ENCODE assay signal across 20 cellular contexts in genomic region chr7:44231088-44231487, GRCh38. TPM values are rescaled to one million over a fixed set of nuclear protein-coding genes. Genes with fewer than 3 reads are reported as not detected.
DNase-seq lines count a peak whose midpoint lies in the region; ATAC-seq, FAIRE-seq and TF ChIP-seq lines count a peak whose summit lies in the region.
"Had no signal": no experiment of that assay in that cellular context is flagged by ENCODE, and none has a peak within 500 bp of the region (broad histone marks: within the 10 kb centered on the region; RNA-seq: fewer than 3 reads in every experiment).

No MANE protein-coding gene starts in this region.

- BruUV-seq in HepG2 (replicated peaks; lab: Mats Ljungman, UMichigan) = no TSS peak

- H3K4me1 ChIP-seq in HepG2 (ENCODE audit: insufficient read depth, low read length) (peaks cover 8% of the 10 kb centered on the region; the same call in 1 of the 2 replicates), right lobe of liver (no peaks in the 10 kb centered on the region), neural progenitor cell (peaks cover 3% of the 10 kb centered on the region)
- H3K4me1 ChIP-seq: A549 had no signal

- peak; percentile 41; the same call in 1 of the 2 replicates for TF ChIP-seq RAD21 in HepG2 (CRISPR knock-in tag; IDR thresholded peaks at IDR 0.05)

- no peak overlapping the region for H3K27ac ChIP-seq in HepG2 (ENCODE audit: extremely low read length, insufficient read depth, low read length)
- no peak overlapping the region for H3K27ac ChIP-seq in right lobe of liver
- peak overlapping the region; percentile 27; the same call in 1 of the 2 replicates for H3K27ac ChIP-seq in RWPE1
- no peak overlapping the region for H3K27ac ChIP-seq in neural progenitor cell
- H3K27ac ChIP-seq: A549, C4-2B had no signal

- POLR2A ChIA-PET in HepG2 (lab: Yijun Ruan, JAX) (no interaction called here), RWPE1 (lab: Yijun Ruan, JAX; ENCODE audit: low non-redundant PET) (no interaction called here)

- WGBS in HepG2 (ENCODE audit: low lambda C conversion rate) = no CpG with 5 or more reads among the region's 12 CpGs
- no CpG with 5 or more reads among the region's 12 CpGs for WGBS in right lobe of liver (ENCODE audit: insufficient coverage, low coverage, low lambda C conversion rate, missing lambda C conversion rate)

- no peak for TF ChIP-seq POLR2A in HepG2 (IDR thresholded peaks at IDR 0.05; ENCODE audit: insufficient read depth in 1 of 2, low read depth in 2 of 2, low read length in 2 of 2)
- TF ChIP-seq POLR2A in right lobe of liver (IDR thresholded peaks at IDR 0.05) = no peak

- H4K20me1 ChIP-seq in HepG2 (ENCODE audit: insufficient read depth, low read length) = no peaks in the 10 kb centered on the region
- no peaks in the 10 kb centered on the region for H4K20me1 ChIP-seq in neural progenitor cell (ENCODE audit: low read depth)

- H3K27ac Mint-ChIP-seq in neural progenitor cell = peak overlapping the region; percentile 60
- H3K27ac Mint-ChIP-seq: CD8-positive, alpha-beta T cell; GM23338 had no signal

- CTCF ChIA-PET in HepG2 (lab: Yijun Ruan, JAX; ENCODE audit: low intra/inter-chr PET ratio, low total read pairs) = interaction anchor here (1.7 kb wide), 1 partner anchor 100 kb away, joined by 6 read pairs; no protein-coding TSS in a partner anchor
- CTCF ChIA-PET in RWPE1 (lab: Yijun Ruan, JAX) = interaction anchor here (0.6 to 0.7 kb wide), 2 partner anchors 50 to 77 kb away, joined by 3 to 4 read pairs; no protein-coding TSS in a partner anchor

- H3K9ac ChIP-seq in HepG2 (ENCODE audit: insufficient read depth, low read depth, low read length) = no peak overlapping the region
- no peak overlapping the region for H3K9ac ChIP-seq in neural progenitor cell

- in situ Hi-C loops in HepG2 (cut with HindIII; ENCODE audit: extremely low pct_ligation_motif_present, low pct_unique_long_range_greater_than_20kb) = no loop called here

- TF ChIP-seq EP300 in HepG2 (IDR thresholded peaks at IDR 0.05; ENCODE audit: low read depth in 2 of 2, low read length in 2 of 2) (no peak), HepG2 (CRISPR knock-in tag; IDR thresholded peaks at IDR 0.05; ENCODE audit: borderline replicate concordance) (no peak)

- H3F3A ChIP-seq in neural progenitor cell (ENCODE audit: low read depth) = no peaks in the 10 kb centered on the region

- no peak for FAIRE-seq in HepG2 (lab: Jason Lieb, UNC)
- FAIRE-seq: A549, D721Med, G401.6, GM12891 had no signal

- no peaks in the 10 kb centered on the region for H3K36me3 Mint-ChIP-seq in neural progenitor cell
- H3K36me3 Mint-ChIP-seq: CD8-positive, alpha-beta T cell had no signal

- H3K79me2 ChIP-seq in HepG2 (ENCODE audit: insufficient read depth, low read length) = no peaks in the 10 kb centered on the region
- H3K79me2 ChIP-seq in neural progenitor cell (ENCODE audit: low read depth) = no peaks in the 10 kb centered on the region

- H3K4me3 ChIP-seq in HepG2 (replicated peaks in 1 of 3; ENCODE audit: insufficient read depth in 1 of 3, low read depth in 2 of 3, low read length in 3 of 3) (no peak overlapping the region), right lobe of liver (no peak overlapping the region), neural progenitor cell (no peak overlapping the region)
- H3K4me3 ChIP-seq: A549, GM23338 had no signal

- H3K36me3 ChIP-seq in HepG2 (replicated peaks in 1 of 2; ENCODE audit: control insufficient read depth in 1 of 2, insufficient read depth in 2 of 2, low read length in 2 of 2) (no peaks in the 10 kb centered on the region), right lobe of liver (no peaks in the 10 kb centered on the region), neural progenitor cell (no peaks in the 10 kb centered on the region)
- H3K36me3 ChIP-seq: BE2C had no signal

- peak; percentile 20 for DNase-seq in HepG2 (ENCODE audit: low spot score)
- no peak for DNase-seq in right lobe of liver
- DNase-seq in RWPE1 (ENCODE audit: low spot score) = no peak
- no peak for DNase-seq in neural progenitor cell (ENCODE audit: low spot score)
- no peak for DNase-seq in occipital lobe (lab: John Stamatoyannopoulos, UW)
- DNase-seq: BE2C, COR-L47, DMS153, DMS79 treated with DMSO at 0.1 percent for 48 hours, EL, H7, IMR-90 had no signal

- H3K27me3 Mint-ChIP-seq in neural progenitor cell (ENCODE audit: insufficient read depth, low read depth) = peaks cover 5% of the 10 kb centered on the region

- TF ChIP-seq CTCF in HepG2 (CRISPR knock-in tag; IDR thresholded peaks at IDR 0.05) (peak; percentile 62), right lobe of liver (IDR thresholded peaks at IDR 0.05) (no peak), RWPE1 (conservative IDR thresholded peaks at IDR 0.05; ENCODE audit: low read depth) (no peak), neural progenitor cell (IDR thresholded peaks at IDR 0.05) (no peak)

- peaks cover 4% of the 10 kb centered on the region for H3K4me1 Mint-ChIP-seq in neural progenitor cell

- H3K9me3 Mint-ChIP-seq in neural progenitor cell = no peaks in the 10 kb centered on the region
- H3K9me3 Mint-ChIP-seq: CD8-positive, alpha-beta T cell; GM23338 had no signal

- no peak overlapping the region for H3K4me3 Mint-ChIP-seq in neural progenitor cell
- H3K4me3 Mint-ChIP-seq: CD8-positive, alpha-beta T cell; GM23338 had no signal

- H3K9me3 ChIP-seq in HepG2 (ENCODE audit: low read length) = no peaks in the 10 kb centered on the region
- no peaks in the 10 kb centered on the region for H3K9me3 ChIP-seq in right lobe of liver
- no peaks in the 10 kb centered on the region for H3K9me3 ChIP-seq in neural progenitor cell (ENCODE audit: low read depth)
- H3K9me3 ChIP-seq: A549, BE2C had no signal

- H3K4me2 ChIP-seq in HepG2 (ENCODE audit: low read depth, low read length) = 0 out of 2 replicates have a peak overlapping the region, but pooled peaks have one; percentile 7
- no peak overlapping the region for H3K4me2 ChIP-seq in neural progenitor cell
- H3K4me2 ChIP-seq: A549, GM23338 had no signal

- no peak overlapping the region for H2AFZ ChIP-seq in HepG2 (ENCODE audit: low read length)
- H2AFZ ChIP-seq in neural progenitor cell (replicated peaks) = no peak overlapping the region
- H2AFZ ChIP-seq: GM23338 had no signal

- H3K27me3 ChIP-seq in HepG2 (ENCODE audit: control insufficient read depth in 1 of 2, insufficient read depth in 2 of 2, low read length in 2 of 2) (peaks cover 12 to 74% of the 10 kb centered on the region in 2 experiments; a peak in 4 of 5 replicates), right lobe of liver (no peaks in the 10 kb centered on the region), neural progenitor cell (no peaks in the 10 kb centered on the region)
- H3K27me3 ChIP-seq: BE2C had no signal

- peak; percentile 83 for ATAC-seq in HepG2
- ATAC-seq in right lobe of liver = no peak
- no peak for ATAC-seq in GM19395 (IDR thresholded peaks at IDR 0.05; ENCODE audit: unreplicated experiment)
- ATAC-seq: CD8-positive, alpha-beta T cell; GM23338 had no signal

- intact Hi-C loops in HepG2 (cut with micrococcal nuclease; ENCODE audit: unreplicated experiment) (loop anchor here (1.0 kb wide), 1 partner anchor 28 kb away; no protein-coding TSS in a partner anchor), right lobe of liver (cut with DNase I) (no loop called here)

RNA-seq across cellular contexts. Expression of gene YKT6, which starts 30.3 kb away (rescaled TPM):
- total RNA-seq in HepG2 (2016; rRNA removed; fragmentation: Illumina TruSeq; extraction: Trizol) (52.2 and 59.0 TPM in 2 replicates), right lobe of liver (10 to 100 TPM; 15.0 to 23.8 (median 19.2) TPM), neural progenitor cell (ENCODE audit: low replicate concordance) (43.8 and 69.2 TPM in 2 replicates), occipital lobe (54.7 TPM)
- total RNA-seq in HepG2 (2016; cell fraction: cytosol; rRNA removed; fragmentation: Illumina TruSeq; extraction: Trizol; ENCODE audit: low read depth) = 32.5 and 39.5 TPM in 2 replicates
- 50.3 and 53.4 TPM in 2 replicates for total RNA-seq in HepG2 (2016; cell fraction: insoluble cytoplasmic fraction; rRNA removed; fragmentation: Illumina TruSeq; extraction: Trizol)
- total RNA-seq in HepG2 (2016; cell fraction: membrane; rRNA removed; fragmentation: Illumina TruSeq; extraction: Trizol) = 72.2 and 82.9 TPM in 2 replicates
- total RNA-seq in HepG2 (2016; cell fraction: nucleus; rRNA removed; fragmentation: Illumina TruSeq; extraction: Trizol) = 29.8 and 32.8 TPM in 2 replicates
- polyA plus RNA-seq in HepG2 (2011; rRNA removed) = 60.3 and 65.6 TPM in 2 replicates
- polyA plus RNA-seq in HepG2 (2011; cell fraction: cytosol; rRNA removed) = 59.3 and 64.4 TPM in 2 replicates
- 71.8 and 75.7 TPM in 2 replicates for polyA plus RNA-seq in HepG2 (2011; cell fraction: nucleus; rRNA removed)
- 36.1 and 46.4 TPM in 2 replicates for polyA plus RNA-seq in HepG2 (2012)
- polyA plus RNA-seq in HepG2 (2016; cell fraction: cytosol; fragmentation: Illumina TruSeq; extraction: Trizol; ENCODE audit: low read depth) = 51.9 and 71.1 TPM in 2 replicates
- polyA plus RNA-seq in HepG2 (2016; cell fraction: insoluble cytoplasmic fraction; fragmentation: Illumina TruSeq; extraction: Trizol; ENCODE audit: low read depth) = 67.7 and 77.1 TPM in 2 replicates
- 72.0 and 86.2 TPM in 2 replicates for polyA plus RNA-seq in HepG2 (2016; cell fraction: membrane; fragmentation: Illumina TruSeq; extraction: Trizol; ENCODE audit: low read depth)
- 65.4 and 71.2 TPM in 2 replicates for polyA plus RNA-seq in HepG2 (2016; cell fraction: nucleus; fragmentation: Illumina TruSeq; extraction: Trizol; ENCODE audit: insufficient read depth, low read depth)
- 55.8 and 105 TPM in 2 replicates for polyA minus RNA-seq in HepG2 (2011; rRNA and poly(A)+ RNA removed; ENCODE audit: low replicate concordance)
- 19.1 and 20.7 TPM in 2 replicates for polyA minus RNA-seq in HepG2 (2011; cell fraction: cytosol; rRNA and poly(A)+ RNA removed)
- 38.1 and 44.4 TPM in 2 replicates for polyA minus RNA-seq in HepG2 (2011; cell fraction: nucleus; rRNA and poly(A)+ RNA removed)

RNA-seq across cellular contexts. Expression of gene GCK, which starts 41.8 kb away (rescaled TPM):
- total RNA-seq in HepG2 (2016; rRNA removed; fragmentation: Illumina TruSeq; extraction: Trizol) = not detected in 2 replicates
- total RNA-seq in HepG2 (2016; cell fraction: cytosol; rRNA removed; fragmentation: Illumina TruSeq; extraction: Trizol; ENCODE audit: low read depth) = not detected in 2 replicates
- not detected in 2 replicates for total RNA-seq in HepG2 (2016; cell fraction: insoluble cytoplasmic fraction; rRNA removed; fragmentation: Illumina TruSeq; extraction: Trizol)
- total RNA-seq in HepG2 (2016; cell fraction: membrane; rRNA removed; fragmentation: Illumina TruSeq; extraction: Trizol) = not detected in 2 replicates
- not detected in 2 replicates for total RNA-seq in HepG2 (2016; cell fraction: nucleus; rRNA removed; fragmentation: Illumina TruSeq; extraction: Trizol)
- not detected in 2 replicates for polyA plus RNA-seq in HepG2 (2011; rRNA removed)
- not detected in 2 replicates for polyA plus RNA-seq in HepG2 (2011; cell fraction: cytosol; rRNA removed)
- polyA plus RNA-seq in HepG2 (2011; cell fraction: nucleus; rRNA removed) = not detected in 2 replicates
- 0.55 TPM in 1 of 2 replicates, not detected in the other for polyA plus RNA-seq in HepG2 (2012)
- not detected in 2 replicates for polyA plus RNA-seq in HepG2 (2016; cell fraction: cytosol; fragmentation: Illumina TruSeq; extraction: Trizol; ENCODE audit: low read depth)
- polyA plus RNA-seq in HepG2 (2016; cell fraction: insoluble cytoplasmic fraction; fragmentation: Illumina TruSeq; extraction: Trizol; ENCODE audit: low read depth) = not detected in 2 replicates
- polyA plus RNA-seq in HepG2 (2016; cell fraction: membrane; fragmentation: Illumina TruSeq; extraction: Trizol; ENCODE audit: low read depth) = not detected in 2 replicates
- not detected in 2 replicates for polyA plus RNA-seq in HepG2 (2016; cell fraction: nucleus; fragmentation: Illumina TruSeq; extraction: Trizol; ENCODE audit: insufficient read depth, low read depth)
- not detected in 2 replicates for polyA minus RNA-seq in HepG2 (2011; rRNA and poly(A)+ RNA removed; ENCODE audit: low replicate concordance)
- polyA minus RNA-seq in HepG2 (2011; cell fraction: cytosol; rRNA and poly(A)+ RNA removed) = not detected in 2 replicates
- polyA minus RNA-seq in HepG2 (2011; cell fraction: nucleus; rRNA and poly(A)+ RNA removed) = not detected in 2 replicates
- 1 to 10 TPM in 4 of 6 experiments, under 1 TPM in 2; 0.50 to 5.9 (median 2.0) TPM for total RNA-seq in right lobe of liver
- 0.15 TPM in 1 of 2 replicates, not detected in the other for total RNA-seq in neural progenitor cell (ENCODE audit: low replicate concordance)
- total RNA-seq in occipital lobe = 5.1 TPM
